16 cellular contexts compared by ENCODE assay signal in the genomic region with DNA sequence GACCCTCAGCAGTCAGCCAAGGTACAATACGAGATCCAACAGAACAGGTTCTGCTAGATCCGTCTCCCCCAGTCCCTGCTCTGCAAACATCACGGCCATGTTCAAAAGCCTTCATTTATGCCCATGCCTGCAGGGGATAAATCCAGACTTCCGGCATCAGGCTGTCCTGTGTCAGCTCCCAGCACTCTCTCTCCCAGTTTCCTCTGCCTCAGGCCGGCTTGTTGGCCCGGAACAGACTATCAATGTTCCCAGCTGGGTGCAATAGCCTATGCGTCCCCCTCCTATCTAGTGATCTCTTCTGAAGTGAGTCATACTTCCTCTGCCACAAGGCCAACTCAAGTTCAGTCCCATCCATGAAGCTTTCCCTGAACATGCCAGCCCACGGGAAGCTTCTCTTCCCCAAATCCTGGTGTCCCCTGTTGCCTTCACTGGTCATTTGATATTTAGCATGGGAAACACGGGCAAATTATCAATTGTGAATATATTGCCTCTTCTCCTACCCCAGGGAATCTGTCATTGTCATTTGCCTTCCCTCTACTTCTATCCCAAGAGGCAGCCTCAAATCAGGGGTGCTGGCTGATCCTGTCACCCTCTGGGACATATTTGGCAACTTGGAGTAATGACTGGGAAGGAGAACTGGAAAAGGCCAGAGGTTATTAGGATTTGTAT. TPM values are rescaled to one million over a fixed set of nuclear protein-coding genes. Genes with fewer than 3 reads are reported as not detected.
DNase-seq lines count a peak whose midpoint lies in the region; ATAC-seq, FAIRE-seq and TF ChIP-seq lines count a peak whose summit lies in the region.
"Had no signal": no experiment of that assay in that cellular context is flagged by ENCODE, and none has a peak within 500 bp of the region (broad histone marks: within the 10 kb centered on the region; RNA-seq: fewer than 3 reads in every experiment).

No MANE protein-coding gene starts in this region.

- no peaks in the 10 kb centered on the region for H3K4me1 Mint-ChIP-seq in CD14-positive monocyte
- H3K4me1 Mint-ChIP-seq in WTC11, result peaks cover 24% of the 10 kb centered on the region
- H3K4me1 Mint-ChIP-seq: CD4-positive, CD25-positive, alpha-beta regulatory T cell; central memory CD8-positive, alpha-beta T cell had no signal

- POLR2A ChIA-PET in WTC11 (lab: Charles Lee), result no interaction called here

- CTCF ChIA-PET in WTC11 (lab: Charles Lee), result interaction anchor here (1.3 kb wide), 1 partner anchor 45 kb away, joined by 3 read pairs; no protein-coding TSS in a partner anchor

- H3K36me3 Mint-ChIP-seq in CD14-positive monocyte, result no peaks in the 10 kb centered on the region
- H3K36me3 Mint-ChIP-seq in WTC11, result no peaks in the 10 kb centered on the region
- H3K36me3 Mint-ChIP-seq: CD4-positive, CD25-positive, alpha-beta regulatory T cell had no signal

- H3K27ac Mint-ChIP-seq in CD14-positive monocyte (no peak overlapping the region), WTC11 (peak overlapping the region; percentile 42; the same call in 1 of the 2 replicates)
- H3K27ac Mint-ChIP-seq: CD4-positive, CD25-positive, alpha-beta regulatory T cell had no signal

- peak; percentile 71 for ATAC-seq in WTC11
- ATAC-seq: gastrocnemius medialis had no signal

- H3K4me3 Mint-ChIP-seq in CD14-positive monocyte (no peak overlapping the region), WTC11 (no peak overlapping the region)
- H3K4me3 Mint-ChIP-seq: CD4-positive, CD25-positive, alpha-beta regulatory T cell; central memory CD8-positive, alpha-beta T cell had no signal

- TF ChIP-seq CTCF in CD14-positive monocyte (IDR thresholded peaks at IDR 0.05) (no peak), WTC11 (IDR thresholded peaks at IDR 0.05) (no peak)

- H3K9me3 Mint-ChIP-seq in CD14-positive monocyte (peaks cover 0 to 2% (median 0%) of the 10 kb centered on the region in 7 donors), WTC11 (peaks cover 7% of the 10 kb centered on the region; the same call in 1 of the 2 replicates)
- H3K9me3 Mint-ChIP-seq: CD4-positive, CD25-positive, alpha-beta regulatory T cell; central memory CD8-positive, alpha-beta T cell had no signal

- intact Hi-C loops in CD14-positive monocyte (cut with micrococcal nuclease), result no loop called here

- FAIRE-seq in frontal cortex (lab: Jason Lieb, UNC), result no peak
- FAIRE-seq: GM12891 had no signal

- peak; percentile 17 for DNase-seq in CD14-positive monocyte (ENCODE audit: low spot score)
- peak; percentile 2 for DNase-seq in HK-2 (ENCODE audit: unreplicated experiment)
- no peak for DNase-seq in WTC11 (ENCODE audit: low spot score)
- peak; percentile 61 for DNase-seq in left kidney (ENCODE audit: low read depth, low spot score)
- no peak for DNase-seq in stimulated activated CD4-positive, alpha-beta T cell treated with anti-CD3 and anti-CD28 coated beads, Interleukin-15, amount 100 ng/mL, for 24 hours
- no peak for DNase-seq in frontal cortex (ENCODE audit: low spot score in 2 of 2)
- DNase-seq in hypothalamus (lab: John Stamatoyannopoulos, UW), result no peak
- DNase-seq in stimulated activated CD8-positive, alpha-beta memory T cell treated with anti-CD3 and anti-CD28 coated beads, Interleukin-4, amount 100 ng/mL, for 48 hours, result no peak
- DNase-seq: activated CD4-positive, alpha-beta T cell treated with anti-CD3 and anti-CD28 coated beads for 1 hour; CD4-positive, CD25-positive, alpha-beta regulatory T cell; gastrocnemius medialis; NCI-H2081 treated with DMSO at 0.1 percent for 48 hours; RPMI8226; testis had no signal

- H3K27me3 Mint-ChIP-seq in CD14-positive monocyte (ENCODE audit: low read depth in 3 of 3) (peaks cover 5 to 18% (median 13%) of the 10 kb centered on the region in 3 donors), WTC11 (ENCODE audit: low read depth) (no peaks in the 10 kb centered on the region)

TF ChIP-seq in WTC11, 78 proteins besides CTCF, POLR2A, EP300 and RAD21:
- TF ChIP-seq ESRRA (CRISPR knock-in tag; IDR thresholded peaks at IDR 0.05; ENCODE audit: borderline replicate concordance) (no peak), CREB1 (CRISPR knock-in tag; IDR thresholded peaks at IDR 0.05) (no peak), MYBL2 (CRISPR knock-in tag; IDR thresholded peaks at IDR 0.05) (no peak), SP1 (CRISPR knock-in tag; conservative IDR thresholded peaks at IDR 0.05) (no peak)

RNA-seq across cellular contexts. Expression of gene CAPN13, which starts 51.1 kb away (rescaled TPM):
- not detected for polyA plus RNA-seq in CD14-positive monocyte
- total RNA-seq in WTC11 (2021) (1.7 to 2.4 TPM (median 2.0 TPM) in 3 replicates), frontal cortex (not detected)
- total RNA-seq: CD4-positive, CD25-positive, alpha-beta regulatory T cell had no signal
- polyA plus RNA-seq: CD4-positive, CD25-positive, alpha-beta regulatory T cell had no signal

Comparison
In these comparisons a context has a peak if more than half of its experiments do, and no peak if none do; other contexts are left out.
1. DNase-seq: peak in CD14-positive monocyte (single experiment), HK-2 (single experiment) and left kidney (single experiment); none in WTC11 (single experiment), stimulated activated CD4-positive, alpha-beta T cell treated with anti-CD3 and anti-CD28 coated beads, Interleukin-15, amount 100 ng/mL, for 24 hours (single experiment), frontal cortex (0 of 2), hypothalamus (0 of 51) and stimulated activated CD8-positive, alpha-beta memory T cell treated with anti-CD3 and anti-CD28 coated beads, Interleukin-4, amount 100 ng/mL, for 48 hours (single experiment).